14 cellular contexts compared by ENCODE assay signal in genomic region chr5:78005021-78005785, GRCh38.
DNase-seq lines count a peak whose midpoint lies in the region; ATAC-seq, FAIRE-seq and TF ChIP-seq lines count a peak whose summit lies in the region.
"Had no signal": no experiment of that assay in that cellular context is flagged by ENCODE, and none has a peak within 500 bp of the region (broad histone marks: within the 10 kb centered on the region; RNA-seq: fewer than 3 reads in every experiment).

No MANE protein-coding gene starts in this region.

- H3K27ac ChIP-seq in PC-3 (ENCODE audit: low read length) = no peak overlapping the region
- H3K27ac ChIP-seq in gastrocnemius medialis = no peak overlapping the region
- H3K27ac ChIP-seq: hepatocyte had no signal

- H3K4me3 ChIP-seq in PC-3 (ENCODE audit: low read length) (no peak overlapping the region), gastrocnemius medialis (no peak overlapping the region)
- H3K4me3 ChIP-seq: hepatocyte, mucosa of descending colon, smooth muscle cell had no signal

- no peak for TF ChIP-seq POLR2A in gastrocnemius medialis (IDR thresholded peaks at IDR 0.05)

- intact Hi-C loops in PC-3 (cut with micrococcal nuclease) (loop anchor here (5.0 kb wide), 1 partner anchor 58 kb away; no protein-coding TSS in a partner anchor), gastrocnemius medialis (cut with DNase I; ENCODE audit: low total_unique reads) (loop anchor here (10.0 kb wide), 1 partner anchor 360 kb away; no protein-coding TSS in a partner anchor)

- DNase-seq in AG09319 (ENCODE audit: extremely low read depth, low read depth) (peak; percentile 24), M059J (ENCODE audit: low read depth) (peak; percentile 54), PC-3 (peak; percentile 33), frontal cortex (ENCODE audit: low spot score in 2 of 2) (no peak), gastrocnemius medialis (no peak), D341Med (ENCODE audit: low spot score) (no peak), NOMO-1 treated with DMSO at 0.1 percent for 48 hours (lab: John Stamatoyannopoulos, UW; ENCODE audit: unreplicated experiment) (no peak)
- DNase-seq in activated T-cell treated with anti-CD3 and anti-CD28 coated beads, Interleukin-2, amount 50 U/mL, for 48 hours = no peak
- DNase-seq: activated T-cell treated with anti-CD3 and anti-CD28 coated beads for 4 hours, AML-193, cerebellar nuclear complex, mucosa of descending colon had no signal

- no peak overlapping the region for H3K9ac ChIP-seq in PC-3 (ENCODE audit: low read length)

- no peak overlapping the region for H3K4me2 ChIP-seq in PC-3 (ENCODE audit: low read length)
- H3K4me2 ChIP-seq: hepatocyte, smooth muscle cell had no signal

- no peak overlapping the region for H2AFZ ChIP-seq in PC-3 (ENCODE audit: low read length)
- H2AFZ ChIP-seq: hepatocyte had no signal

- no peaks in the 10 kb centered on the region for H3K9me3 ChIP-seq in PC-3 (ENCODE audit: low read length)
- H3K9me3 ChIP-seq in gastrocnemius medialis = no peaks in the 10 kb centered on the region
- H3K9me3 ChIP-seq: mucosa of descending colon had no signal

- H3K36me3 ChIP-seq in PC-3 (ENCODE audit: low read depth, low read length) (no peaks in the 10 kb centered on the region), gastrocnemius medialis (no peaks in the 10 kb centered on the region)

- in situ Hi-C loops in gastrocnemius medialis (cut with MboI; ENCODE audit: low sequenced_read_pairs in 4 of 4) = no loop called here

- no peaks in the 10 kb centered on the region for H4K20me1 ChIP-seq in PC-3 (ENCODE audit: low read length)

- no peaks in the 10 kb centered on the region for H3F3A ChIP-seq in PC-3 (ENCODE audit: low read length, unreplicated experiment)

- no peaks in the 10 kb centered on the region for H3K9me2 ChIP-seq in PC-3 (replicated peaks; ENCODE audit: low read length)

- CTCF ChIA-PET in PC-3 (lab: Charles Lee) = no interaction called here

- POLR2A ChIA-PET in PC-3 (lab: Charles Lee; ENCODE audit: unreplicated experiment) = no interaction called here

- BruUV-seq in PC-3 (replicated peaks; lab: Mats Ljungman, UMichigan) = no TSS peak

- no peaks in the 10 kb centered on the region for H3K79me2 ChIP-seq in PC-3 (ENCODE audit: low read length)
- H3K79me2 ChIP-seq: hepatocyte had no signal

- peak; percentile 30 for FAIRE-seq in frontal cortex (lab: Jason Lieb, UNC)

- H3K4me1 ChIP-seq in PC-3 (ENCODE audit: insufficient read depth, low read length) (no peaks in the 10 kb centered on the region), gastrocnemius medialis (no peaks in the 10 kb centered on the region)

- no peak; the same call in 1 of the 2 replicates for ATAC-seq in PC-3
- ATAC-seq in gastrocnemius medialis = no peak
- ATAC-seq: mucosa of descending colon had no signal

- TF ChIP-seq CTCF in AG09319 (IDR thresholded peaks at IDR 0.05; ENCODE audit: low read depth, low read length) = no peak
- TF ChIP-seq CTCF in PC-3 (conservative IDR thresholded peaks at IDR 0.05; ENCODE audit: low read depth, low read length) = no peak
- no peak for TF ChIP-seq CTCF in gastrocnemius medialis (IDR thresholded peaks at IDR 0.05 in 4 of 5, conservative IDR thresholded peaks at IDR 0.05 in 1 of 5)

- no peaks in the 10 kb centered on the region for H3K27me3 ChIP-seq in PC-3 (ENCODE audit: low read length)
- no peaks in the 10 kb centered on the region for H3K27me3 ChIP-seq in gastrocnemius medialis
- H3K27me3 ChIP-seq: hepatocyte had no signal

Comparison
In these comparisons a context has a peak if more than half of its experiments do, and no peak if none do; other contexts are left out.
1. DNase-seq: peak in AG09319 (single experiment), M059J (single experiment) and PC-3 (single experiment); none in frontal cortex (0 of 2), activated T-cell treated with anti-CD3 and anti-CD28 coated beads, Interleukin-2, amount 50 U/mL, for 48 hours (0 of 2), gastrocnemius medialis (0 of 2), D341Med (single experiment) and NOMO-1 treated with DMSO at 0.1 percent for 48 hours (single experiment).